ENCODE assay signal across 14 cellular contexts in the genomic region with DNA sequence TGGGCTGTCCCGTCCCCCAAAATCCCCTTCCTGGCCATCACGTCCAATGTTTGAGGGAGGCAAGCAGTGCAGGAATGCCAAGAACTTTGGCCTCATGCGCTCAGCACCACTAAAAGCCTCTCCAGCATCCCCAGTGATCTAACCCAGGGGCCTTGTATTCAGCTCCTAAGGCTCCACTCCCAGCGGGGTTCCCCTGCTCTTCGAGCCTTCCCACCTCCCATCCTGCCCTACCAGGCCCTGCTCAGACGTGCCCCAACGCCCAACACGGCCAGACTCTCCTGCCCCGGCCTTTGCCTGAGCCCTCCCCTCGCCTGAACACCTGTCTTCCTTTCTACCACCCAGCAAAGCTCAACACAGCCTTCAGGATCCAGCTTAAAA. TPM values are rescaled to one million over a fixed set of nuclear protein-coding genes. Genes with fewer than 3 reads are reported as not detected.
DNase-seq lines count a peak whose midpoint lies in the region; ATAC-seq and TF ChIP-seq lines count a peak whose summit lies in the region.
"Had no signal": no experiment of that assay in that cellular context is flagged by ENCODE, and none has a peak within 500 bp of the region (broad histone marks: within the 10 kb centered on the region; RNA-seq: fewer than 3 reads in every experiment).

No MANE protein-coding gene starts in this region.

- intact Hi-C loops in gastrocnemius medialis (cut with DNase I; ENCODE audit: low total_unique reads) (no loop called here), aorta (cut with DNase I) (no loop called here)

- no peaks in the 10 kb centered on the region for H3K9me3 ChIP-seq in effector memory CD4-positive, alpha-beta T cell (ENCODE audit: control insufficient read depth, low read length)
- no peaks in the 10 kb centered on the region for H3K9me3 ChIP-seq in gastrocnemius medialis
- no peaks in the 10 kb centered on the region for H3K9me3 ChIP-seq in aorta (ENCODE audit: control insufficient read depth, low read length)

- H3K4me1 ChIP-seq in effector memory CD4-positive, alpha-beta T cell (ENCODE audit: control insufficient read depth, insufficient read depth, low read length, poor library complexity, severe bottlenecking): peaks cover 43% of the 10 kb centered on the region
- H3K4me1 ChIP-seq in gastrocnemius medialis (peaks cover 11% of the 10 kb centered on the region in 2 donors), aorta (ENCODE audit: control insufficient read depth in 1 of 2, insufficient read depth in 2 of 2, low read length in 2 of 2) (no peaks in the 10 kb centered on the region)

- TF ChIP-seq CTCF in gastrocnemius medialis (IDR thresholded peaks at IDR 0.05 in 4 of 5, conservative IDR thresholded peaks at IDR 0.05 in 1 of 5): no peak

- in situ Hi-C loops in gastrocnemius medialis (cut with MboI; ENCODE audit: low sequenced_read_pairs in 4 of 4): no loop called here

- 87 to 90% methylated on average over 10 of the region's 10 CpGs for WGBS in aorta, 2 donors

- no peak for TF ChIP-seq POLR2A in gastrocnemius medialis (IDR thresholded peaks at IDR 0.05)

- no peaks in the 10 kb centered on the region for H3K36me3 ChIP-seq in effector memory CD4-positive, alpha-beta T cell (ENCODE audit: control insufficient read depth, insufficient read depth, low read length)
- H3K36me3 ChIP-seq in gastrocnemius medialis (no peaks in the 10 kb centered on the region), aorta (ENCODE audit: control insufficient read depth in 1 of 2, insufficient read depth in 2 of 2, low read length in 1 of 2) (peaks cover 0 to 2% of the 10 kb centered on the region in 2 donors)

- no peak overlapping the region for H3K4me3 ChIP-seq in effector memory CD4-positive, alpha-beta T cell (ENCODE audit: insufficient read depth, low read depth, low read length, poor library complexity, severe bottlenecking)
- H3K4me3 ChIP-seq in gastrocnemius medialis (no peak overlapping the region), aorta (ENCODE audit: low read length in 2 of 2) (no peak overlapping the region)

- ATAC-seq in gastrocnemius medialis (no peak), aorta (ENCODE audit: low FRiP score) (no peak)

- peak overlapping the region; percentile 58 for H3K27ac ChIP-seq in effector memory CD4-positive, alpha-beta T cell (ENCODE audit: insufficient read depth, low read length, poor library complexity, severe bottlenecking)
- peak overlapping the region in 3 of 4 donors; percentile 45 to 61 (median 47) for H3K27ac ChIP-seq in gastrocnemius medialis
- no peak overlapping the region for H3K27ac ChIP-seq in aorta (ENCODE audit: low read depth in 1 of 2, low read length in 2 of 2)

- DNase-seq in NCI-H82 (lab: John Stamatoyannopoulos, UW): peak; percentile 52
- DNase-seq in NCI-H82 treated with DMSO at 0.1 percent for 48 hours (lab: John Stamatoyannopoulos, UW; ENCODE audit: unreplicated experiment): no peak
- DNase-seq in NAMALWA (ENCODE audit: low spot score): peak; percentile 38
- DNase-seq in effector memory CD4-positive, alpha-beta T cell: no peak
- DNase-seq in gastrocnemius medialis: no peak
- no peak for DNase-seq in hepatic stellate cell (ENCODE audit: low spot score)
- DNase-seq in LoVo (ENCODE audit: low spot score): no peak
- DNase-seq in aorta: no peak
- DNase-seq: ACHN, NCI-H748 treated with DMSO at 0.1 percent for 48 hours, retina, SW 1271 had no signal

- no peaks in the 10 kb centered on the region for H3K27me3 ChIP-seq in effector memory CD4-positive, alpha-beta T cell (replicated peaks; ENCODE audit: control insufficient read depth, insufficient read depth, low read length, poor library complexity, severe bottlenecking)
- H3K27me3 ChIP-seq in gastrocnemius medialis (no peaks in the 10 kb centered on the region), aorta (ENCODE audit: control insufficient read depth in 1 of 2, insufficient read depth in 2 of 2, low read length in 1 of 2) (no peaks in the 10 kb centered on the region)

RNA-seq across cellular contexts. Expression of a gene that starts 30.5 kb away (rescaled TPM):
- total RNA-seq in gastrocnemius medialis (10 to 100 TPM; 15.7 to 70.9 (median 19.9) TPM), aorta (100 to 1,000 TPM; 176 to 358 TPM)
- 100 to 1,000 TPM in 1 of 2 donors, 10 to 100 TPM in 1; 55.5 to 149 TPM for polyA plus RNA-seq in aorta

RNA-seq across cellular contexts. Expression of a gene that starts 33.0 kb away (rescaled TPM):
- total RNA-seq in gastrocnemius medialis (not detected), aorta (not detected)
- not detected for polyA plus RNA-seq in aorta
- total RNA-seq: activated CD8-positive, alpha-beta memory T cell treated with anti-CD3 and anti-CD28 coated beads for 36 hours had no signal
- polyA plus RNA-seq: adipose tissue had no signal

RNA-seq across cellular contexts. Expression of a gene that starts 47.5 kb away (rescaled TPM):
- total RNA-seq in gastrocnemius medialis (not detected), aorta (under 1 TPM in 1 of 2 donors, not detected in 1; 0.15 TPM)
- not detected for polyA plus RNA-seq in aorta
- total RNA-seq: activated CD8-positive, alpha-beta memory T cell treated with anti-CD3 and anti-CD28 coated beads for 36 hours had no signal
- polyA plus RNA-seq: adipose tissue had no signal

Comparison
In these comparisons a context has a peak if more than half of its experiments do, and no peak if none do; other contexts are left out.
1. DNase-seq: peak in NCI-H82 (single experiment) and NAMALWA (single experiment); none in NCI-H82 treated with DMSO at 0.1 percent for 48 hours (single experiment), effector memory CD4-positive, alpha-beta T cell (0 of 3), gastrocnemius medialis (0 of 2), hepatic stellate cell (single experiment), LoVo (single experiment) and aorta (0 of 2).
2. H3K27ac ChIP-seq: peak in effector memory CD4-positive, alpha-beta T cell (single experiment) and gastrocnemius medialis (3 of 4); none in aorta (0 of 2).